In the genomic region with DNA sequence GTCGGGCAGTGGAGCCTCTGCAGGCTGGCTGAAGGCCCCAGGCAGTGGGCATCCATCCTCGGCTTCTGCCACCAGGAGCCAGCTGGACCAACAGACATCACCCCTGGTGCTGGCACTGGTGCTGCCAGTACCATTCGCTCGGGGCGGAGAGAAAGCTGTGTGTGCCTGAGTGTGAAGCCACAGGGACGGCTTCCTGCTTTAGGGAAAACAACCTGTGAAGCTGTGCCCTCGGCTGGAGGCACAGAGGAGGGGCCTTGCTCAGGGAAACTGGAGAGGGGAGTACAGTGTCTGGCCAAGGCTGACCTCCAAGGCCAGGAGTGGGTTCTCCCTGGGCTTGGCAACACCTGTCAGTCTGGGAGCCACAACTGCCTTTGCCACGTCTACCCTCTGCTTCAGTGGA, we compare ENCODE assay signal across 19 cellular contexts. TPM values are rescaled to one million over a fixed set of nuclear protein-coding genes. Genes with fewer than 3 reads are reported as not detected.
DNase-seq lines count a peak whose midpoint lies in the region; ATAC-seq and TF ChIP-seq lines count a peak whose summit lies in the region.
"Had no signal": no experiment of that assay in that cellular context is flagged by ENCODE, and none has a peak within 500 bp of the region (broad histone marks: within the 10 kb centered on the region; RNA-seq: fewer than 3 reads in every experiment).

No MANE protein-coding gene starts in this region.

- H3K14ac ChIP-seq in mesenchymal stem cell (ENCODE audit: low read length in 2 of 2): peak overlapping the region in 1 of 2 experiments; percentile 93

- peak overlapping the region; percentile 56 to 98 for H3K18ac ChIP-seq in mesenchymal stem cell (ENCODE audit: low read depth in 1 of 2, low read length in 2 of 2)

- TF ChIP-seq EP300 in SK-N-SH (IDR thresholded peaks at IDR 0.05; ENCODE audit: borderline replicate concordance in 1 of 2, low read depth in 1 of 2, low read length in 1 of 2) (no peak), tibial nerve (IDR thresholded peaks at IDR 0.05) (no peak)

- TF ChIP-seq POLR2A in tibial nerve (IDR thresholded peaks at IDR 0.05): no peak

- POLR2A ChIA-PET in SK-N-SH (lab: Yijun Ruan, JAX): no interaction called here

- no peak overlapping the region for H3K4me3 ChIP-seq in SK-N-SH (ENCODE audit: low read depth in 2 of 2, low read length in 1 of 2)
- H3K4me3 ChIP-seq in mesenchymal stem cell (ENCODE audit: insufficient read depth in 1 of 2, low read depth in 1 of 2, low read length in 2 of 2): no peak overlapping the region
- H3K4me3 ChIP-seq in tibial nerve: no peak overlapping the region
- H3K4me3 ChIP-seq: ovary, spleen had no signal

- no peak for ATAC-seq in SK-N-SH treated with all-trans-retinoic acid at 6 μM for 48 hours
- no peak for ATAC-seq in GM19467 (IDR thresholded peaks at IDR 0.05; ENCODE audit: unreplicated experiment)
- ATAC-seq: foreskin keratinocyte; stimulated activated naive CD8-positive, alpha-beta T cell treated with anti-CD3 and anti-CD28 coated beads, Interleukin-15, amount 100 ng/mL, for 72 hours had no signal

- H2BK120ac ChIP-seq in mesenchymal stem cell (ENCODE audit: low read depth, low read length): peak overlapping the region; percentile 90

- H3K27me3 ChIP-seq in SK-N-SH (ENCODE audit: insufficient read depth): no peaks in the 10 kb centered on the region
- no peaks in the 10 kb centered on the region for H3K27me3 ChIP-seq in mesenchymal stem cell (ENCODE audit: control insufficient read depth in 1 of 2, insufficient read depth in 1 of 2, low read length in 2 of 2)
- no peaks in the 10 kb centered on the region for H3K27me3 ChIP-seq in tibial nerve
- H3K27me3 ChIP-seq: foreskin keratinocyte, ovary, spleen had no signal

- H3K79me2 ChIP-seq in SK-N-SH (ENCODE audit: insufficient read depth): peaks cover 99% of the 10 kb centered on the region

- H3K36me3 ChIP-seq in SK-N-SH (replicated peaks in 1 of 2; ENCODE audit: control insufficient read depth in 1 of 2, insufficient read depth in 2 of 2, low read length in 1 of 2) (peaks cover 0 to 4% of the 10 kb centered on the region in 2 experiments), mesenchymal stem cell (ENCODE audit: control insufficient read depth in 1 of 2, insufficient read depth in 2 of 2, low read depth in 1 of 2, low read length in 2 of 2) (peaks cover 45 to 47% of the 10 kb centered on the region in 2 experiments), tibial nerve (no peaks in the 10 kb centered on the region)
- H3K36me3 ChIP-seq: ovary had no signal

- H2BK12ac ChIP-seq in mesenchymal stem cell (ENCODE audit: low read length in 2 of 2): peak overlapping the region; percentile 6 to 98

- DNase-seq in SK-N-SH (peak; percentile 48), cerebellum (ENCODE audit: low spot score) (peak; percentile 27), mesenchymal stem cell (no peak), tibial nerve (ENCODE audit: low spot score in 2 of 2) (no peak), SKM-1 treated with dmso at 0.1 percent for 144 hours (lab: John Stamatoyannopoulos, UW; ENCODE audit: unreplicated experiment) (no peak), NCI-H1048 (lab: John Stamatoyannopoulos, UW) (no peak)
- DNase-seq: 8988T; activated CD4-positive, alpha-beta T cell treated with anti-CD3 and anti-CD28 coated beads for 1 hour; activated CD8-positive, alpha-beta memory T cell treated with anti-CD3 and anti-CD28 coated beads, Interleukin-2, amount 50 U/mL, for 4 hours; effector CD4-positive, alpha-beta T cell; foreskin keratinocyte; GDM1; mesendoderm; NCI-H2029; ovary; spleen; stimulated activated naive CD8-positive, alpha-beta T cell treated with anti-CD3 and anti-CD28 coated beads, Interleukin-15, amount 100 ng/mL, for 72 hours had no signal

- H3K9ac ChIP-seq in SK-N-SH: no peak overlapping the region
- peak overlapping the region; percentile 61 for H3K9ac ChIP-seq in mesenchymal stem cell (ENCODE audit: low read length)

- no peak for TF ChIP-seq RAD21 in SK-N-SH (IDR thresholded peaks at IDR 0.05; ENCODE audit: low read length)

- no peaks in the 10 kb centered on the region for H3F3A ChIP-seq in SK-N-SH (replicated peaks; ENCODE audit: insufficient read depth)

- H4K20me1 ChIP-seq in SK-N-SH (ENCODE audit: insufficient read depth): peaks cover 37% of the 10 kb centered on the region

- H2BK5ac ChIP-seq in mesenchymal stem cell (ENCODE audit: low read depth, low read length, poor library complexity, severe bottlenecking): no peak overlapping the region

- no peaks in the 10 kb centered on the region for H3K9me3 ChIP-seq in SK-N-SH
- H3K9me3 ChIP-seq in mesenchymal stem cell (ENCODE audit: control insufficient read depth, low read length): no peaks in the 10 kb centered on the region
- H3K9me3 ChIP-seq in tibial nerve: no peaks in the 10 kb centered on the region
- H3K9me3 ChIP-seq: ovary, spleen had no signal

- H4K8ac ChIP-seq in mesenchymal stem cell (ENCODE audit: low read length): peak overlapping the region; percentile 88

- peak overlapping the region; percentile 8 for H2BK15ac ChIP-seq in mesenchymal stem cell (ENCODE audit: low read depth, poor library complexity, severe bottlenecking)

- H3K9me2 ChIP-seq in SK-N-SH: no peaks in the 10 kb centered on the region

- CTCF ChIA-PET in SK-N-SH (lab: Yijun Ruan, JAX): interaction anchor here (0.8 to 2.0 kb wide), 3 partner anchors 26 to 169 kb away, joined by 3 to 8 read pairs (median 4); partner anchors contain the start of gene NEK6

- H3K4ac ChIP-seq in mesenchymal stem cell (ENCODE audit: low read depth in 1 of 2, low read length in 2 of 2): peak overlapping the region; percentile 61 to 97

- no peaks in the 10 kb centered on the region for H3K79me1 ChIP-seq in mesenchymal stem cell (replicated peaks; ENCODE audit: low read length, poor library complexity, severe bottlenecking)

- TF ChIP-seq CTCF in SK-N-SH (IDR thresholded peaks at IDR 0.05) (no peak), tibial nerve (IDR thresholded peaks at IDR 0.05) (no peak)

- H3K27ac ChIP-seq in SK-N-SH (ENCODE audit: low read depth in 2 of 2, low read length in 1 of 2) (peak overlapping the region; percentile 73 to 79; a peak in 3 of 4 replicates), mesenchymal stem cell (ENCODE audit: low read length, poor library complexity, severe bottlenecking) (peak overlapping the region; percentile 92), tibial nerve (peak overlapping the region; percentile 60 to 98 (median 82))
- H3K27ac ChIP-seq: foreskin keratinocyte, ovary had no signal

- peak overlapping the region in 1 of 2 experiments; percentile 63 for H3K23ac ChIP-seq in mesenchymal stem cell (ENCODE audit: low read length in 2 of 2)

- H3K4me2 ChIP-seq in SK-N-SH (0 out of 2 replicates have a peak overlapping the region, but pooled peaks have one; percentile 51), mesenchymal stem cell (ENCODE audit: low read length, poor library complexity, severe bottlenecking) (no peak overlapping the region)

- 70% methylated on average over 2 of the region's 8 CpGs for WGBS in SK-N-SH (ENCODE audit: low lambda C conversion rate)
- WGBS in mesenchymal stem cell: 73% methylated on average over 8 of the region's 8 CpGs
- WGBS in tibial nerve, 2 donors: 36 to 38% methylated on average over 6 to 7 of the region's 8 CpGs

- H3K4me1 ChIP-seq in SK-N-SH (ENCODE audit: control insufficient read depth in 1 of 2, insufficient read depth in 2 of 2, low read depth in 1 of 2, low read length in 1 of 2): peaks cover 32 to 61% of the 10 kb centered on the region in 2 experiments; a peak in 3 of 4 replicates
- peaks cover 91% of the 10 kb centered on the region for H3K4me1 ChIP-seq in mesenchymal stem cell (ENCODE audit: control insufficient read depth, insufficient read depth, low read depth, low read length)
- H3K4me1 ChIP-seq in tibial nerve: peaks cover 0 to 100% (median 86%) of the 10 kb centered on the region in 4 donors

- H2AFZ ChIP-seq in SK-N-SH (ENCODE audit: low read depth) (no peak overlapping the region), mesenchymal stem cell (ENCODE audit: low read depth, low read length) (no peak overlapping the region)

- peak overlapping the region; percentile 82 for H2AK5ac ChIP-seq in mesenchymal stem cell (ENCODE audit: low read length, severe bottlenecking)

- peak overlapping the region; percentile 98 for H4K91ac ChIP-seq in mesenchymal stem cell (ENCODE audit: low read length)

TF ChIP-seq in SK-N-SH, 30 proteins besides CTCF, POLR2A, EP300 and RAD21:
- TF ChIP-seq, protein P1, sequence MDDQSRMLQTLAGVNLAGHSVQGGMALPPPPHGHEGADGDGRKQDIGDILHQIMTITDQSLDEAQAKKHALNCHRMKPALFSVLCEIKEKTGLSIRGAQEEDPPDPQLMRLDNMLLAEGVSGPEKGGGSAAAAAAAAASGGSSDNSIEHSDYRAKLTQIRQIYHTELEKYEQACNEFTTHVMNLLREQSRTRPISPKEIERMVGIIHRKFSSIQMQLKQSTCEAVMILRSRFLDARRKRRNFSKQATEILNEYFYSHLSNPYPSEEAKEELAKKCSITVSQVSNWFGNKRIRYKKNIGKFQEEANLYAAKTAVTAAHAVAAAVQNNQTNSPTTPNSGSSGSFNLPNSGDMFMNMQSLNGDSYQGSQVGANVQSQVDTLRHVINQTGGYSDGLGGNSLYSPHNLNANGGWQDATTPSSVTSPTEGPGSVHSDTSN (IDR thresholded peaks at IDR 0.05): no peak

TF ChIP-seq in SK-N-SH treated with all-trans-retinoic acid at 6 μM for 48 hours, 23 proteins besides CTCF, POLR2A, EP300 and RAD21 (continues in another document):
- TF ChIP-seq, protein P2, sequence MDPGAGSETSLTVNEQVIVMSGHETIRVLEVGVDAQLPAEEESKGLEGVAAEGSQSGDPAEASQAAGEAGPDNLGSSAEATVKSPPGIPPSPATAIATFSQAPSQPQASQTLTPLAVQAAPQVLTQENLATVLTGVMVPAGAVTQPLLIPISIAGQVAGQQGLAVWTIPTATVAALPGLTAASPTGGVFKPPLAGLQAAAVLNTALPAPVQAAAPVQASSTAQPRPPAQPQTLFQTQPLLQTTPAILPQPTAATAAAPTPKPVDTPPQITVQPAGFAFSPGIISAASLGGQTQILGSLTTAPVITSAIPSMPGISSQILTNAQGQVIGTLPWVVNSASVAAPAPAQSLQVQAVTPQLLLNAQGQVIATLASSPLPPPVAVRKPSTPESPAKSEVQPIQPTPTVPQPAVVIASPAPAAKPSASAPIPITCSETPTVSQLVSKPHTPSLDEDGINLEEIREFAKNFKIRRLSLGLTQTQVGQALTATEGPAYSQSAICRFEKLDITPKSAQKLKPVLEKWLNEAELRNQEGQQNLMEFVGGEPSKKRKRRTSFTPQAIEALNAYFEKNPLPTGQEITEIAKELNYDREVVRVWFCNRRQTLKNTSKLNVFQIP (CRISPR knock-in tag; IDR thresholded peaks at IDR 0.05; ENCODE audit: borderline replicate concordance, low read depth): no peak
- TF ChIP-seq GLIS3 (CRISPR knock-in tag; IDR thresholded peaks at IDR 0.05): no peak
- TF ChIP-seq ESRRG (CRISPR knock-in tag; IDR thresholded peaks at IDR 0.05): no peak
- TF ChIP-seq ZNF565 (CRISPR knock-in tag; conservative IDR thresholded peaks at IDR 0.05; ENCODE audit: low read depth): no peak
- TF ChIP-seq RARB (CRISPR knock-in tag; IDR thresholded peaks at IDR 0.05): no peak

RNA-seq across cellular contexts. Expression of gene NEK6, which starts 38.3 kb away (rescaled TPM):
- polyA plus RNA-seq in SK-N-SH (2012; rRNA removed): 89.8 and 96.1 TPM in 2 replicates
- 73.6 and 92.1 TPM in 2 replicates for polyA plus RNA-seq in SK-N-SH (2012; cell fraction: cytosol; rRNA removed)
- 47.4 and 67.2 TPM in 2 replicates for polyA plus RNA-seq in SK-N-SH (2012; cell fraction: nucleus; rRNA removed)
- total RNA-seq in cerebellum: 18.9 TPM
- 99.8 TPM for polyA plus RNA-seq in mesenchymal stem cell (2013, experiment 1 of 2)
- polyA plus RNA-seq in mesenchymal stem cell (2013, experiment 2 of 2): 97.5 TPM
- 10 to 100 TPM; 25.3 to 53.1 (median 43.3) TPM for total RNA-seq in tibial nerve

Comparison
In these comparisons a context has a peak if more than half of its experiments do, and no peak if none do; other contexts are left out.
1. DNase-seq: peak in SK-N-SH (single experiment) and cerebellum (single experiment); none in mesenchymal stem cell (single experiment), tibial nerve (0 of 2), SKM-1 treated with dmso at 0.1 percent for 144 hours (single experiment) and NCI-H1048 (single experiment).
2. Peak in every context shown above with its lines, with median percentiles within 50 percentile points of each other: H3K27ac ChIP-seq.